In genomic region chr7:11485626-11486025, GRCh38 we compare ENCODE assay signal across 21 cellular contexts.
"Had no signal": no experiment of that assay in that cellular context is flagged by ENCODE, and none has a peak within 500 bp of the region (broad histone marks: within the 10 kb centered on the region; RNA-seq: fewer than 3 reads in every experiment).

No MANE protein-coding gene starts in this region.

- ATAC-seq: activated CD8-positive, alpha-beta T cell treated with anti-CD3 and anti-CD28 coated beads, Interleukin-2, amount 10 ng/mL, durations not matched to agents 7 days and 5 days; K562; T-helper 17 cell; WTC11 had no signal

- H3K4me1 ChIP-seq: breast epithelium had no signal

- DNase-seq: activated CD4-positive, alpha-beta T cell treated with anti-CD3 and anti-CD28 coated beads for 48 hours; activated CD4-positive, alpha-beta T cell treated with anti-CD3 and anti-CD28 coated beads, Interleukin-2, amount 50 U/mL, for 4 hours; activated CD4-positive, CD25-positive, alpha-beta regulatory T cell treated with anti-CD3 and anti-CD28 coated beads, Interleukin-2, amount 50 U/mL, for 72 hours; activated CD8-positive, alpha-beta memory T cell treated with anti-CD3 and anti-CD28 coated beads, Interleukin-2, amount 50 U/mL, for 48 hours; activated CD8-positive, alpha-beta T cell treated with anti-CD3 and anti-CD28 coated beads, Interleukin-2, amount 10 ng/mL, durations not matched to agents 7 days and 5 days; activated effector memory CD4-positive, alpha-beta T cell treated with Interleukin-2 at 50 U/mL for 16 hours; activated naive CD4-positive, alpha-beta T cell; activated T-cell treated with anti-CD3 and anti-CD28 coated beads, Interleukin-2, amount 50 U/mL, for 24 hours; aorta; caudate nucleus; Kasumi-1; NCI-H1417; NCI-H1930; NCI-H526; NCI-H82; SHP77 treated with DMSO at 0.1 percent for 48 hours; T-helper 17 cell; T-helper 9 cell had no signal

- H3K27me3 ChIP-seq: breast epithelium had no signal

- H3K27ac ChIP-seq: breast epithelium had no signal
